In the genomic region with DNA sequence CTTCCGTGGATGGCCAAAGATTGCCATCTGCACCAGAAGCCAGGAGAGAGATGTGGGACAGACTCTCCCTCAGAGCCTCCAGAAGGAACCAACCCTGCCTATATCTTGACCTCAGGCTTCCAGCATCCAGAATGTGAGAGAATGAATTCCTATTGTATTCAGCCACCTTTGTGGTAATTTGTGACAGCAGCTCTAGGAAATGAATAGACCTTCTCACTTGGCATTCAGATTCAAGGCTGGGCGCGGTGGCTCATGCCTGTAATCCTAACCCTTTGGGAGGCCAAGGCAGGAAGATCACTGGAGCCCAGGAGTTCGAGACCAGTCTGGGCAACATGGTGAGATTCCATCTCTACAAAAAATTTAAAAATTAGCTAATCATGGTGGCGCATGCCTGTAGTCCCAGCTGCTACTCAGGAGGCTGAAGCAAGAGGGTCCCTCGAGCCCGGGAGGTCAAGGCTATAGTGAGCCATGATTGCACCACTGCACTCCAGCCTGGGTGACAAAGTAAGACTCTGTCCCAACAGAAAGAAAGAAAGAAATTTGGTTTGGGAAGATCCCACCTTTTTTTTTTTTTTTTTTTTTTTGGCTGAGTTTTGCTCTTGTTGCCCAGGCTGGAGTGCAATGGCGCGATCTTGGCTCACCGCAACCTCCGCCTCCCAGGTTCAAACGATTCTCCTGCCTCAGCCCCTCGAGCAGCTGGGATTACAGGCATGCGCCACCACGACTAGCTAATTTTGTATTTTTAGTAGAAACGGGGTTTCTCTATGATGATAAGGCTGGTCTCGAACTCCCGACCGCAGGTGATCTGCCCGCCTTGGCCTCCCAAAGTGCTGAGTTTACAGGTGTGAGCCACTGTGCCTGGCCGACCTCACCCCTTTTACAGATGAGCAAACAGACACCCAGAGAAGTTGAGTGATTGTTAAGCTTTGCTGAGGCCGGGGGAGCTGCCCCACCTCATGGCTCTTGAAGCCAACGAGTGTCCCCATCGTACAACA, we compare ENCODE assay signal across 28 cellular contexts. TPM values are rescaled to one million over a fixed set of nuclear protein-coding genes. Genes with fewer than 3 reads are reported as not detected.
"Had no signal": no experiment of that assay in that cellular context is flagged by ENCODE, and none has a peak within 500 bp of the region (broad histone marks: within the 10 kb centered on the region; RNA-seq: fewer than 3 reads in every experiment).

No MANE protein-coding gene starts in this region.

- H3K27ac ChIP-seq: epithelial cell of prostate, gastrocnemius medialis, left ventricle myocardium inferior, lower lobe of right lung, prostate gland, right atrium auricular region, sigmoid colon, thoracic aorta, transverse colon had no signal

- H3K27me3 ChIP-seq: gastrocnemius medialis, right atrium auricular region, sigmoid colon, transverse colon had no signal

- H3K4me3 ChIP-seq: gastrocnemius medialis, left ventricle myocardium inferior, lower lobe of right lung, prostate gland, right atrium auricular region, sigmoid colon, thoracic aorta, transverse colon had no signal

- DNase-seq: effector CD8-positive, alpha-beta T cell; endodermal cell; foreskin fibroblast; gastrocnemius medialis; head of caudate nucleus; left colon; left ventricle myocardium inferior; lower lobe of right lung; natural killer cell; sigmoid colon; stimulated activated CD4-positive, alpha-beta T cell treated with anti-CD3 and anti-CD28 coated beads, Interleukin-2, amount 100 ng/mL, for 24 hours; stimulated activated CD4-positive, alpha-beta T cell treated with anti-CD3 and anti-CD28 coated beads, Interleukin-4, amount 100 ng/mL, for 24 hours; stimulated activated naive CD8-positive, alpha-beta T cell treated with anti-CD3 and anti-CD28 coated beads, Interleukin-15, Interleukin-2, amounts not matched to agents 100 U/mL and 50 U/mL, for 24 hours; substantia nigra; transverse colon had no signal

- FAIRE-seq: colon had no signal

- H3K4me1 ChIP-seq: gastrocnemius medialis, lower lobe of right lung, right atrium auricular region had no signal

- ATAC-seq: esophagus mucosa; gastrocnemius medialis; left colon; lower lobe of right lung; natural killer cell; stimulated activated effector memory CD8-positive, alpha-beta T cell treated with anti-CD3 and anti-CD28 coated beads, Interleukin-12 subunit alpha, Interleukin-12 subunit beta, amount 100 ng/mL, for 72 hours; stimulated activated naive CD8-positive, alpha-beta T cell treated with anti-CD3 and anti-CD28 coated beads, Interleukin-15, Interleukin-2, amounts not matched to agents 100 U/mL and 50 U/mL, for 24 hours had no signal

- H3K36me3 ChIP-seq: gastrocnemius medialis, left ventricle myocardium inferior, lower lobe of right lung, prostate gland, right atrium auricular region, sigmoid colon, thoracic aorta, transverse colon had no signal

- H3K9me3 ChIP-seq: gastrocnemius medialis, left ventricle myocardium inferior, lower lobe of right lung, prostate gland, right atrium auricular region, thoracic aorta, transverse colon had no signal

RNA-seq across cellular contexts. Expression of a gene that starts 4.3 kb away (rescaled TPM):
- total RNA-seq: cerebellum, esophagus mucosa, gastrocnemius medialis, kidney epithelial cell, left ventricle myocardium inferior, lower lobe of right lung, natural killer cell, osteocyte, prostate gland, right atrium auricular region, sigmoid colon, skeletal muscle tissue, thoracic aorta, transverse colon had no signal
- polyA plus RNA-seq: neural cell, sigmoid colon, urinary bladder had no signal
